ENCODE assay signal across 19 cellular contexts in genomic region chr13:110638253-110638652, GRCh38.
"Had no signal": no experiment of that assay in that cellular context is flagged by ENCODE, and none has a peak within 500 bp of the region (broad histone marks: within the 10 kb centered on the region; RNA-seq: fewer than 3 reads in every experiment).

No MANE protein-coding gene starts in this region.

- H3K27me3 Mint-ChIP-seq: activated B cell treated with CpG ODN at 0.5 μM for 24 hours; activated CD4-positive, alpha-beta memory T cell treated with anti-CD3 and anti-CD28 coated beads for 36 hours; activated CD4-positive, alpha-beta T cell treated with anti-CD3 and anti-CD28 coated beads for 36 hours; activated naive CD8-positive, alpha-beta T cell treated with anti-CD3 and anti-CD28 coated beads, Interleukin-2, amount 50 U/mL, for 24 hours; stimulated activated naive CD8-positive, alpha-beta T cell treated with anti-CD3 and anti-CD28 coated beads, Interleukin-15, Interleukin-2, amounts not matched to agents 100 ng/mL and 50 ng/mL, for 24 hours; T-cell had no signal

- H3K4me1 ChIP-seq: prostate gland had no signal

- H3K36me3 Mint-ChIP-seq: natural killer cell had no signal

- H3K27ac Mint-ChIP-seq: activated CD4-positive, alpha-beta memory T cell treated with anti-CD3 and anti-CD28 coated beads for 36 hours; activated CD4-positive, alpha-beta T cell treated with anti-CD3 and anti-CD28 coated beads for 36 hours; natural killer cell; stimulated activated naive CD8-positive, alpha-beta T cell treated with anti-CD3 and anti-CD28 coated beads, Interleukin-15, Interleukin-2, amounts not matched to agents 100 ng/mL and 50 ng/mL, for 24 hours; T-cell had no signal

- H3K9me3 Mint-ChIP-seq: activated B cell treated with CpG ODN at 0.5 μM for 24 hours; activated CD4-positive, alpha-beta memory T cell treated with anti-CD3 and anti-CD28 coated beads for 36 hours; activated naive CD8-positive, alpha-beta T cell treated with anti-CD3 and anti-CD28 coated beads, Interleukin-2, amount 50 U/mL, for 24 hours; natural killer cell; stimulated activated naive CD8-positive, alpha-beta T cell treated with anti-CD3 and anti-CD28 coated beads, Interleukin-15, Interleukin-2, amounts not matched to agents 100 ng/mL and 50 ng/mL, for 24 hours; T-cell had no signal

- H3K27ac ChIP-seq: prostate gland, tibial artery had no signal

- H3K4me3 Mint-ChIP-seq: activated B cell treated with CpG ODN at 0.5 μM for 24 hours; activated CD4-positive, alpha-beta memory T cell treated with anti-CD3 and anti-CD28 coated beads for 36 hours; activated CD4-positive, alpha-beta T cell treated with anti-CD3 and anti-CD28 coated beads for 36 hours; activated naive CD8-positive, alpha-beta T cell treated with anti-CD3 and anti-CD28 coated beads, Interleukin-2, amount 50 U/mL, for 24 hours; natural killer cell; stimulated activated naive CD8-positive, alpha-beta T cell treated with anti-CD3 and anti-CD28 coated beads, Interleukin-15, Interleukin-2, amounts not matched to agents 100 ng/mL and 50 ng/mL, for 24 hours; T-cell had no signal

- H3K4me1 Mint-ChIP-seq: activated CD4-positive, alpha-beta T cell treated with anti-CD3 and anti-CD28 coated beads for 36 hours; activated naive CD8-positive, alpha-beta T cell treated with anti-CD3 and anti-CD28 coated beads, Interleukin-2, amount 50 U/mL, for 24 hours; natural killer cell; T-cell had no signal

- ATAC-seq: activated CD4-positive, alpha-beta T cell treated with anti-CD3 and anti-CD28 coated beads for 36 hours; activated naive CD8-positive, alpha-beta T cell treated with anti-CD3 and anti-CD28 coated beads, Interleukin-2, amount 50 U/mL, for 24 hours; natural killer cell; T-cell had no signal

- DNase-seq: activated B cell treated with CpG ODN at 0.5 μM for 24 hours; activated CD4-positive, alpha-beta memory T cell treated with anti-CD3 and anti-CD28 coated beads for 36 hours; activated CD4-positive, alpha-beta T cell treated with anti-CD3 and anti-CD28 coated beads for 36 hours; activated gamma-delta T cell; activated naive CD4-positive, alpha-beta T cell treated with anti-CD3 and anti-CD28 coated beads, Interleukin-2, amount 50 U/mL, for 16 hours; activated naive CD8-positive, alpha-beta T cell treated with anti-CD3 and anti-CD28 coated beads, Interleukin-2, amount 50 U/mL, for 24 hours; cortex of kidney; erythroblast; foreskin fibroblast; kidney; natural killer cell; stimulated activated CD4-positive, alpha-beta T cell treated with anti-CD3 and anti-CD28 coated beads, Interleukin-4, amount 100 ng/mL, for 1 hour; substantia nigra; T-cell; tibial artery had no signal

- H3K9me3 ChIP-seq: prostate gland, spleen, tibial artery had no signal

- H3K27me3 ChIP-seq: spleen, tibial artery had no signal

- H3K4me3 ChIP-seq: lung, prostate gland, spleen, tibial artery had no signal
